Comparison of ENCODE assay signal across 1 cellular context in the genomic region with DNA sequence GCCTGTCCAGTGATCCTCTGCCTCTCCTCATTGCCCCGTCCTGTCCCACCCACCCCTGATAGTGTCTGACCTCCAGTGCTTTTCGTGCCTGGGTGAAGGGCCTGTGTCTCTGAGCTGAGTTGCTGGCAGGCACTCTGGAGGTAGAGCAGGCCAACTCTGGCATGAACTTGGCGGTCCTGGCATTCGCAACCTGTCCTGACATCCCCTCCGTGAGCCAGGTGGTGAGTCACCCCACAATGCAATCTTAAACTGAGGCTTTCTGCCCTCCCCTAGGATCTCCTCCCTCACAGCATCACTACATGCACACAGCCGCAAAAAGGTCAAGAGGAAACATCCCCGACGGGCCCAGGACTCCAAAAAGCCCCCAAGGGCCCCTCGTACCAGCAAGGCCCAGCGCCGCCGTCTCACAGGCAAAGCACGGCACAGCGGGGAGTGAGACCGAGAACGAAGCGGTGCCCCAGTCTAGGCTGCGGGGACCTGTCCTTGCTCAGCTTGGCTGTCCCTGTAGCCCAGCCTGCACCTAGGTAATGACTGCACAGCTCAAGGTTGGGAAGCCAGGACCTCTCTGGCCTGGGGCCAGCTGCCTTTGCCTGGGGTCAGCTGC.
TF ChIP-seq lines count a peak whose summit lies in the region.

No MANE protein-coding gene starts in this region.

TF ChIP-seq in HepG2, 621 proteins besides CTCF, POLR2A, EP300 and RAD21:
- no peak for TF ChIP-seq ZNF639 (CRISPR knock-in tag; conservative IDR thresholded peaks at IDR 0.05)
- TF ChIP-seq ZNF83 (CRISPR knock-in tag; IDR thresholded peaks at IDR 0.05; ENCODE audit: borderline replicate concordance) = no peak
- 0 out of 2 replicates have a peak, but pooled peaks have one; percentile 9 for TF ChIP-seq ZNF768 (CRISPR knock-in tag; IDR thresholded peaks at IDR 0.05)
- no peak for TF ChIP-seq DBP (CRISPR knock-in tag; IDR thresholded peaks at IDR 0.05; ENCODE audit: not compliant biosample characterization)
